In genomic region chr16:80369559-80369958, GRCh38 we compare ENCODE assay signal across 8 cellular contexts.
DNase-seq lines count a peak whose midpoint lies in the region; ATAC-seq and TF ChIP-seq lines count a peak whose summit lies in the region.

No MANE protein-coding gene starts in this region.

- no peak for ATAC-seq in GM19452 (IDR thresholded peaks at IDR 0.05; ENCODE audit: unreplicated experiment)
- no peak for ATAC-seq in HG03025 (IDR thresholded peaks at IDR 0.05; ENCODE audit: low FRiP score, unreplicated experiment)

- H3K4me3 ChIP-seq in GM06990 (replicated peaks; ENCODE audit: low read depth, low read length) (no peak overlapping the region), epithelial cell of proximal tubule (ENCODE audit: low read depth, low read length) (no peak overlapping the region)

- TF ChIP-seq CTCF in GM06990 (IDR thresholded peaks at IDR 0.05; ENCODE audit: insufficient read depth, low read length, poor library complexity, severe bottlenecking) (peak; percentile 13), epithelial cell of proximal tubule (conservative IDR thresholded peaks at IDR 0.05; ENCODE audit: low read depth, low read length) (peak; percentile 62)

- DNase-seq in GM06990 (ENCODE audit: extremely low read depth, insufficient read length) (no peak), NCI-H748 treated with DMSO at 0.1 percent for 48 hours (lab: John Stamatoyannopoulos, UW) (peak; percentile 29), epithelial cell of proximal tubule (ENCODE audit: low read depth) (no peak), mucosa of gallbladder (ENCODE audit: low spot score) (peak; percentile 46), RPMI8226 (no peak), occipital lobe (lab: John Stamatoyannopoulos, UW) (no peak)

- H3K36me3 ChIP-seq in GM06990 (ENCODE audit: control insufficient read depth, insufficient read depth, low read length), result no peaks in the 10 kb centered on the region

- no peaks in the 10 kb centered on the region; the same call in 1 of the 2 replicates for H3K27me3 ChIP-seq in GM06990 (replicated peaks; ENCODE audit: control insufficient read depth, insufficient read depth, low read length)

Comparison
In these comparisons a context has a peak if more than half of its experiments do, and no peak if none do; other contexts are left out.
1. DNase-seq: peak in NCI-H748 treated with DMSO at 0.1 percent for 48 hours (single experiment) and mucosa of gallbladder (single experiment); none in GM06990 (single experiment), epithelial cell of proximal tubule (single experiment), RPMI8226 (single experiment) and occipital lobe (single experiment).